29 cellular contexts compared by ENCODE assay signal in genomic region chr2:144166743-144167142, GRCh38.
"Had no signal": no experiment of that assay in that cellular context is flagged by ENCODE, and none has a peak within 500 bp of the region (broad histone marks: within the 10 kb centered on the region; RNA-seq: fewer than 3 reads in every experiment).

No MANE protein-coding gene starts in this region.

- H3K9me3 Mint-ChIP-seq: natural killer cell treated with Interleukin-12 subunit alpha and Interleukin-12 subunit beta and Interleukin-15 and Interleukin-18, amount 100 ng/mL, for 72 hours; stimulated activated naive B cell treated with anti-CD40 and anti-IgM and Interleukin-4, amounts not matched to agents 10 μg/mL and 1 μg/mL and 100 μg/mL, for 72 hours; WTC11 had no signal

- H3K27ac Mint-ChIP-seq: natural killer cell treated with Interleukin-12 subunit alpha and Interleukin-12 subunit beta and Interleukin-15 and Interleukin-18, amount 100 ng/mL, for 72 hours; progenitor cell of endocrine pancreas; stimulated activated naive B cell treated with anti-CD40 and anti-IgM and Interleukin-4, amounts not matched to agents 10 μg/mL and 1 μg/mL and 100 μg/mL, for 72 hours; WTC11 had no signal

- H3K4me3 ChIP-seq: breast epithelium, gastrocnemius medialis, left lung, lung, ovary, SJCRH30, thoracic aorta, uterus had no signal

- DNase-seq: activated CD4-positive, alpha-beta T cell treated with anti-CD3 and anti-CD28 coated beads for 1 hour; activated CD4-positive, alpha-beta T cell treated with anti-CD3 and anti-CD28 coated beads, Interleukin-2, amount 50 U/mL, for 1 hour; activated CD8-positive, alpha-beta memory T cell treated with anti-CD3 and anti-CD28 coated beads for 24 hours; activated naive CD4-positive, alpha-beta T cell; activated T-cell treated with anti-CD3 and anti-CD28 coated beads, Interleukin-2, amount 50 U/mL, for 1 hour; central memory CD4-positive, alpha-beta T cell; gastrocnemius medialis; glutamatergic neuron; left lung; mesendoderm; ovary; retina; SJCRH30; small intestine; stimulated activated CD4-positive, alpha-beta T cell treated with anti-CD3 and anti-CD28 coated beads, Interleukin-4, amount 100 ng/mL, for 24 hours; stimulated activated naive B cell treated with anti-CD40 and anti-IgM and Interleukin-4, amounts not matched to agents 10 μg/mL and 1 μg/mL and 100 μg/mL, for 72 hours; T-helper 2 cell; trophoblast cell; uterus had no signal

- FAIRE-seq: endothelial cell of umbilical vein, islet of Langerhans, small intestine had no signal

- ATAC-seq: gastrocnemius medialis; left lung; natural killer cell treated with Interleukin-12 subunit alpha and Interleukin-12 subunit beta and Interleukin-15 and Interleukin-18, amount 100 ng/mL, for 72 hours; sciatic nerve; SK-N-SH treated with all-trans-retinoic acid at 6 μM for 48 hours; WTC11 had no signal

- H3K27me3 Mint-ChIP-seq: natural killer cell treated with Interleukin-12 subunit alpha and Interleukin-12 subunit beta and Interleukin-15 and Interleukin-18, amount 100 ng/mL, for 72 hours; progenitor cell of endocrine pancreas; stimulated activated naive B cell treated with anti-CD40 and anti-IgM and Interleukin-4, amounts not matched to agents 10 μg/mL and 1 μg/mL and 100 μg/mL, for 72 hours had no signal

- H3K36me3 Mint-ChIP-seq: stimulated activated naive B cell treated with anti-CD40 and anti-IgM and Interleukin-4, amounts not matched to agents 10 μg/mL and 1 μg/mL and 100 μg/mL, for 72 hours; WTC11 had no signal

- H3K4me3 Mint-ChIP-seq: natural killer cell treated with Interleukin-12 subunit alpha and Interleukin-12 subunit beta and Interleukin-15 and Interleukin-18, amount 100 ng/mL, for 72 hours; stimulated activated naive B cell treated with anti-CD40 and anti-IgM and Interleukin-4, amounts not matched to agents 10 μg/mL and 1 μg/mL and 100 μg/mL, for 72 hours; WTC11 had no signal
